Comparison of ENCODE assay signal across 9 cellular contexts in genomic region chr1:28510350-28511223, GRCh38. TPM values are rescaled to one million over a fixed set of nuclear protein-coding genes. Genes with fewer than 3 reads are reported as not detected.
DNase-seq lines count a peak whose midpoint lies in the region; ATAC-seq, FAIRE-seq and TF ChIP-seq lines count a peak whose summit lies in the region.
"Had no signal": no experiment of that assay in that cellular context is flagged by ENCODE, and none has a peak within 500 bp of the region (broad histone marks: within the 10 kb centered on the region; RNA-seq: fewer than 3 reads in every experiment).

No MANE protein-coding gene starts in this region.

- peaks cover 89% of the 10 kb centered on the region for H3K36me3 Mint-ChIP-seq in stimulated activated memory B cell treated with anti-CD40 and anti-IgM and Interleukin-4, amounts not matched to agents 10 μg/mL and 1 μg/mL and 100 μg/mL, for 72 hours

- no peaks in the 10 kb centered on the region for H3K27me3 ChIP-seq in BLaER1

- H3K4me1 ChIP-seq in BLaER1: peaks cover 42% of the 10 kb centered on the region
- H3K4me1 ChIP-seq: parathyroid adenoma had no signal

- peak overlapping the region; percentile 99 for H3K27ac Mint-ChIP-seq in stimulated activated memory B cell treated with anti-CD40 and anti-IgM and Interleukin-4, amounts not matched to agents 10 μg/mL and 1 μg/mL and 100 μg/mL, for 72 hours

- H3K4me2 ChIP-seq in BLaER1: peak overlapping the region; percentile 95

- no peaks in the 10 kb centered on the region for H3K9me3 ChIP-seq in BLaER1

- no peaks in the 10 kb centered on the region for H3K27me3 Mint-ChIP-seq in stimulated activated memory B cell treated with anti-CD40 and anti-IgM and Interleukin-4, amounts not matched to agents 10 μg/mL and 1 μg/mL and 100 μg/mL, for 72 hours

- no peak for TF ChIP-seq CTCF in WI38 (IDR thresholded peaks at IDR 0.05; ENCODE audit: low read depth, low read length)
- TF ChIP-seq CTCF in GM20000 (IDR thresholded peaks at IDR 0.05; ENCODE audit: extremely low read depth, missing control alignments): no peak

- peaks cover 45% of the 10 kb centered on the region for H3K4me1 Mint-ChIP-seq in stimulated activated memory B cell treated with anti-CD40 and anti-IgM and Interleukin-4, amounts not matched to agents 10 μg/mL and 1 μg/mL and 100 μg/mL, for 72 hours

- FAIRE-seq in urothelium cell line (lab: Jason Lieb, UNC): no peak

- ATAC-seq in stimulated activated memory B cell treated with anti-CD40 and anti-IgM and Interleukin-4, amounts not matched to agents 10 μg/mL and 1 μg/mL and 100 μg/mL, for 72 hours: no peak

- peak; percentile 86 for DNase-seq in HT1080 (ENCODE audit: low read depth)
- peak; percentile 48 for DNase-seq in fibroblast of peridontal ligament (ENCODE audit: extremely low read depth)
- no peak for DNase-seq in urothelium cell line (ENCODE audit: low spot score)
- no peak for DNase-seq in GM20000 (ENCODE audit: low spot score)
- DNase-seq in DMS153 (lab: John Stamatoyannopoulos, UW): no peak

- peak overlapping the region; percentile 100 for H3K9ac ChIP-seq in BLaER1
- H3K9ac ChIP-seq: parathyroid adenoma had no signal

- H4K20me1 ChIP-seq in BLaER1: peaks cover 91% of the 10 kb centered on the region

- H3K27ac ChIP-seq in BLaER1: peak overlapping the region; percentile 99
- H3K27ac ChIP-seq: parathyroid adenoma had no signal

- H3K4me3 Mint-ChIP-seq in stimulated activated memory B cell treated with anti-CD40 and anti-IgM and Interleukin-4, amounts not matched to agents 10 μg/mL and 1 μg/mL and 100 μg/mL, for 72 hours: peak overlapping the region; percentile 95

- H3K4me3 ChIP-seq in BLaER1: peak overlapping the region; percentile 83
- H3K4me3 ChIP-seq in WI38 (ENCODE audit: low read depth, low read length): peak overlapping the region; percentile 70; the same call in 1 of the 2 replicates

- H3K9me3 Mint-ChIP-seq in stimulated activated memory B cell treated with anti-CD40 and anti-IgM and Interleukin-4, amounts not matched to agents 10 μg/mL and 1 μg/mL and 100 μg/mL, for 72 hours: no peaks in the 10 kb centered on the region

- peaks cover 91% of the 10 kb centered on the region for H3K36me3 ChIP-seq in BLaER1

RNA-seq across cellular contexts. Expression of gene RCC1, which starts 4.7 kb away (rescaled TPM):
- 138 and 163 TPM in 2 replicates for total RNA-seq in HT1080 (2014; rRNA removed; shearing (Covaris generic))
- polyA plus RNA-seq in HT1080 (2015; cell fraction: cytosol; rRNA removed): 108 and 111 TPM in 2 replicates
- 102 and 110 TPM in 2 replicates for polyA plus RNA-seq in HT1080 (2015; cell fraction: nucleus; rRNA removed)

RNA-seq across cellular contexts. Expression of gene TRNAU1AP, which starts 42.3 kb away (rescaled TPM):
- total RNA-seq in HT1080 (2014; rRNA removed; shearing (Covaris generic)): 18.9 and 26.4 TPM in 2 replicates
- polyA plus RNA-seq in HT1080 (2015; cell fraction: cytosol; rRNA removed): 10.3 and 12.0 TPM in 2 replicates
- polyA plus RNA-seq in HT1080 (2015; cell fraction: nucleus; rRNA removed): 14.8 and 18.5 TPM in 2 replicates

Comparison
In these comparisons a context has a peak if more than half of its experiments do, and no peak if none do; other contexts are left out.
1. DNase-seq: peak in HT1080 (single experiment) and fibroblast of peridontal ligament (single experiment); none in urothelium cell line (single experiment), GM20000 (single experiment) and DMS153 (single experiment).